Comparison of ENCODE assay signal across 37 cellular contexts in genomic region chr11:96484361-96484760, GRCh38.
"Had no signal": no experiment of that assay in that cellular context is flagged by ENCODE, and none has a peak within 500 bp of the region (broad histone marks: within the 10 kb centered on the region; RNA-seq: fewer than 3 reads in every experiment).

No MANE protein-coding gene starts in this region.

- H3K36me3 Mint-ChIP-seq: activated CD4-positive, alpha-beta memory T cell treated with anti-CD3 and anti-CD28 coated beads for 36 hours; activated CD8-positive, alpha-beta memory T cell treated with anti-CD3 and anti-CD28 coated beads, Interleukin-2, amount 10 ng/mL, durations not matched to agents 7 days and 5 days; activated naive CD4-positive, alpha-beta T cell treated with anti-CD3 and anti-CD28 coated beads, Interleukin-2, amount 10 ng/mL, durations not matched to agents 7 days and 5 days; activated naive CD4-positive, alpha-beta T cell treated with anti-CD3 and anti-CD28 coated beads, Interleukin-2, amount 50 U/mL, for 24 hours; activated naive CD8-positive, alpha-beta T cell; activated naive CD8-positive, alpha-beta T cell treated with anti-CD3 and anti-CD28 coated beads, Interleukin-2, amount 10 ng/mL, durations not matched to agents 7 days and 5 days; brain had no signal

- DNase-seq: activated B cell treated with CpG ODN at 0.5 μM for 24 hours; activated CD4-positive, alpha-beta memory T cell treated with anti-CD3 and anti-CD28 coated beads for 36 hours; activated CD4-positive, alpha-beta T cell treated with anti-CD3 and anti-CD28 coated beads for 4 hours; activated CD4-positive, alpha-beta T cell treated with anti-CD3 and anti-CD28 coated beads, Interleukin-2, amount 10 ng/mL, durations not matched to agents 24 days and 14 days; activated CD4-positive, alpha-beta T cell treated with anti-CD3 and anti-CD28 coated beads, Interleukin-2, amount 50 U/mL, for 1 hour; activated CD4-positive, alpha-beta T cell treated with anti-CD3 and anti-CD28 coated beads, Interleukin-2, amount 50 U/mL, for 4 hours; activated CD4-positive, CD25-positive, alpha-beta regulatory T cell treated with anti-CD3 and anti-CD28 coated beads, Interleukin-2, amount 50 U/mL, for 72 hours; activated CD8-positive, alpha-beta memory T cell treated with anti-CD3 and anti-CD28 coated beads for 24 hours; activated CD8-positive, alpha-beta memory T cell treated with anti-CD3 and anti-CD28 coated beads, Interleukin-2, amount 10 ng/mL, durations not matched to agents 7 days and 5 days; activated CD8-positive, alpha-beta memory T cell treated with anti-CD3 and anti-CD28 coated beads, Interleukin-2, amount 50 U/mL, for 48 hours; activated CD8-positive, alpha-beta T cell treated with anti-CD3 and anti-CD28 coated beads, Interleukin-2, amount 10 ng/mL, durations not matched to agents 7 days and 5 days; activated effector memory CD4-positive, alpha-beta T cell treated with Interleukin-2 at 50 U/mL for 16 hours; activated gamma-delta T cell; activated naive CD4-positive, alpha-beta T cell treated with anti-CD3 and anti-CD28 coated beads, Interleukin-2, amount 10 ng/mL, durations not matched to agents 7 days and 5 days; activated naive CD4-positive, alpha-beta T cell treated with Interleukin-2 at 50 U/mL for 16 hours; activated naive CD8-positive, alpha-beta T cell treated with anti-CD3 and anti-CD28 coated beads, Interleukin-2, amount 10 ng/mL, durations not matched to agents 7 days and 5 days; activated naive CD8-positive, alpha-beta T cell treated with anti-CD3 and anti-CD28 coated beads, Interleukin-2, amount 50 U/mL, for 24 hours; activated T-cell treated with anti-CD3 and anti-CD28 coated beads, Interleukin-2, amount 50 U/mL, for 24 hours; activated T-cell treated with anti-CD3 and anti-CD28 coated beads, Interleukin-2, amount 50 U/mL, for 48 hours; amygdala; anterior cingulate cortex; caudate nucleus; cerebellar nuclear complex; SW 1271; T-helper 1 cell; T-helper 2 cell; T-helper 9 cell had no signal

- H3K27me3 Mint-ChIP-seq: activated naive CD4-positive, alpha-beta T cell treated with anti-CD3 and anti-CD28 coated beads, Interleukin-2, amount 10 ng/mL, durations not matched to agents 7 days and 5 days had no signal

- H3K9me3 ChIP-seq: ascending aorta had no signal

- H3K4me1 Mint-ChIP-seq: activated B cell treated with CpG ODN at 0.5 μM for 24 hours; activated CD4-positive, alpha-beta T cell treated with anti-CD3 and anti-CD28 coated beads, Interleukin-2, amount 10 ng/mL, durations not matched to agents 24 days and 14 days; activated CD8-positive, alpha-beta memory T cell treated with anti-CD3 and anti-CD28 coated beads, Interleukin-2, amount 10 ng/mL, durations not matched to agents 7 days and 5 days; activated naive CD4-positive, alpha-beta T cell treated with anti-CD3 and anti-CD28 coated beads, Interleukin-2, amount 10 ng/mL, durations not matched to agents 7 days and 5 days; activated naive CD4-positive, alpha-beta T cell treated with anti-CD3 and anti-CD28 coated beads, Interleukin-2, amount 50 U/mL, for 24 hours; activated naive CD8-positive, alpha-beta T cell treated with anti-CD3 and anti-CD28 coated beads, Interleukin-2, amount 10 ng/mL, durations not matched to agents 7 days and 5 days; activated naive CD8-positive, alpha-beta T cell treated with anti-CD3 and anti-CD28 coated beads, Interleukin-2, amount 50 U/mL, for 24 hours; central memory CD8-positive, alpha-beta T cell had no signal

- H3K4me3 Mint-ChIP-seq: activated B cell treated with CpG ODN at 0.5 μM for 24 hours; activated CD4-positive, alpha-beta memory T cell treated with anti-CD3 and anti-CD28 coated beads for 36 hours; activated CD4-positive, alpha-beta T cell treated with anti-CD3 and anti-CD28 coated beads, Interleukin-2, amount 10 ng/mL, durations not matched to agents 24 days and 14 days; activated CD8-positive, alpha-beta memory T cell treated with anti-CD3 and anti-CD28 coated beads, Interleukin-2, amount 10 ng/mL, durations not matched to agents 7 days and 5 days; activated CD8-positive, alpha-beta T cell treated with anti-CD3 and anti-CD28 coated beads, Interleukin-2, amount 10 ng/mL, durations not matched to agents 7 days and 5 days; activated naive CD4-positive, alpha-beta T cell treated with anti-CD3 and anti-CD28 coated beads, Interleukin-2, amount 10 ng/mL, durations not matched to agents 7 days and 5 days; activated naive CD4-positive, alpha-beta T cell treated with anti-CD3 and anti-CD28 coated beads, Interleukin-2, amount 50 U/mL, for 24 hours; activated naive CD8-positive, alpha-beta T cell; activated naive CD8-positive, alpha-beta T cell treated with anti-CD3 and anti-CD28 coated beads, Interleukin-2, amount 10 ng/mL, durations not matched to agents 7 days and 5 days; activated naive CD8-positive, alpha-beta T cell treated with anti-CD3 and anti-CD28 coated beads, Interleukin-2, amount 50 U/mL, for 24 hours; activated T-cell treated with anti-CD3 and anti-CD28 coated beads, Interleukin-2, amount 50 U/mL, for 24 hours; brain; central memory CD8-positive, alpha-beta T cell; T-helper 1 cell treated with Interleukin-12 subunit alpha and Interleukin-12 subunit beta and Interleukin-4 antibody, amounts not matched to agents 30 μg/mL and 1 μg/mL, for 36 hours; T-helper 2 cell treated with Interferon-gamma antibody and Interleukin-4, amounts not matched to agents 5 μg/mL and 100 μg/mL, for 36 hours had no signal

- H3K9me3 Mint-ChIP-seq: activated B cell treated with CpG ODN at 0.5 μM for 24 hours; activated CD4-positive, alpha-beta memory T cell treated with anti-CD3 and anti-CD28 coated beads for 36 hours; activated CD4-positive, alpha-beta T cell treated with anti-CD3 and anti-CD28 coated beads, Interleukin-2, amount 10 ng/mL, durations not matched to agents 24 days and 14 days; activated naive CD4-positive, alpha-beta T cell treated with anti-CD3 and anti-CD28 coated beads, Interleukin-2, amount 10 ng/mL, durations not matched to agents 7 days and 5 days; activated naive CD4-positive, alpha-beta T cell treated with anti-CD3 and anti-CD28 coated beads, Interleukin-2, amount 50 U/mL, for 24 hours; activated naive CD8-positive, alpha-beta T cell treated with anti-CD3 and anti-CD28 coated beads, Interleukin-2, amount 10 ng/mL, durations not matched to agents 7 days and 5 days; activated naive CD8-positive, alpha-beta T cell treated with anti-CD3 and anti-CD28 coated beads, Interleukin-2, amount 50 U/mL, for 24 hours; activated T-cell treated with anti-CD3 and anti-CD28 coated beads, Interleukin-2, amount 50 U/mL, for 24 hours; activated T-helper 2 cell treated with anti-CD3 and anti-CD28 coated beads, Interferon-gamma antibody, Interleukin-2, Interleukin-4, amounts not matched to agents 10 μg/mL and 5 μg/mL and 100 μg/mL, durations not matched to agents 14 hours and 24 hours and 36 hours; central memory CD8-positive, alpha-beta T cell; T-helper 1 cell treated with Interleukin-12 subunit alpha and Interleukin-12 subunit beta and Interleukin-4 antibody, amounts not matched to agents 30 μg/mL and 1 μg/mL, for 36 hours; T-helper 2 cell treated with Interferon-gamma antibody and Interleukin-4, amounts not matched to agents 5 μg/mL and 100 μg/mL, for 36 hours had no signal

- H3K27ac ChIP-seq: ascending aorta, cardiac muscle cell, VCaP had no signal

- H3K27me3 ChIP-seq: ascending aorta, cardiac muscle cell had no signal

- H3K4me3 ChIP-seq: ascending aorta, cardiac muscle cell had no signal

- H3K36me3 ChIP-seq: ascending aorta, cardiac muscle cell had no signal

- H3K27ac Mint-ChIP-seq: activated B cell treated with CpG ODN at 0.5 μM for 24 hours; activated CD4-positive, alpha-beta memory T cell treated with anti-CD3 and anti-CD28 coated beads for 36 hours; activated CD4-positive, alpha-beta T cell treated with anti-CD3 and anti-CD28 coated beads, Interleukin-2, amount 10 ng/mL, durations not matched to agents 24 days and 14 days; activated CD8-positive, alpha-beta memory T cell treated with anti-CD3 and anti-CD28 coated beads, Interleukin-2, amount 10 ng/mL, durations not matched to agents 7 days and 5 days; activated CD8-positive, alpha-beta T cell treated with anti-CD3 and anti-CD28 coated beads, Interleukin-2, amount 10 ng/mL, durations not matched to agents 7 days and 5 days; activated naive CD4-positive, alpha-beta T cell treated with anti-CD3 and anti-CD28 coated beads, Interleukin-2, amount 10 ng/mL, durations not matched to agents 7 days and 5 days; activated naive CD4-positive, alpha-beta T cell treated with anti-CD3 and anti-CD28 coated beads, Interleukin-2, amount 50 U/mL, for 24 hours; activated naive CD8-positive, alpha-beta T cell; activated naive CD8-positive, alpha-beta T cell treated with anti-CD3 and anti-CD28 coated beads, Interleukin-2, amount 10 ng/mL, durations not matched to agents 7 days and 5 days; activated naive CD8-positive, alpha-beta T cell treated with anti-CD3 and anti-CD28 coated beads, Interleukin-2, amount 50 U/mL, for 24 hours; activated T-cell treated with anti-CD3 and anti-CD28 coated beads, Interleukin-2, amount 50 U/mL, for 24 hours; activated T-helper 2 cell treated with anti-CD3 and anti-CD28 coated beads, Interferon-gamma antibody, Interleukin-2, Interleukin-4, amounts not matched to agents 10 μg/mL and 5 μg/mL and 100 μg/mL, durations not matched to agents 14 hours and 24 hours and 36 hours; T-helper 1 cell treated with Interleukin-12 subunit alpha and Interleukin-12 subunit beta and Interleukin-4 antibody, amounts not matched to agents 30 μg/mL and 1 μg/mL, for 36 hours; T-helper 2 cell treated with Interferon-gamma antibody and Interleukin-4, amounts not matched to agents 5 μg/mL and 100 μg/mL, for 36 hours had no signal
